In the genomic region with DNA sequence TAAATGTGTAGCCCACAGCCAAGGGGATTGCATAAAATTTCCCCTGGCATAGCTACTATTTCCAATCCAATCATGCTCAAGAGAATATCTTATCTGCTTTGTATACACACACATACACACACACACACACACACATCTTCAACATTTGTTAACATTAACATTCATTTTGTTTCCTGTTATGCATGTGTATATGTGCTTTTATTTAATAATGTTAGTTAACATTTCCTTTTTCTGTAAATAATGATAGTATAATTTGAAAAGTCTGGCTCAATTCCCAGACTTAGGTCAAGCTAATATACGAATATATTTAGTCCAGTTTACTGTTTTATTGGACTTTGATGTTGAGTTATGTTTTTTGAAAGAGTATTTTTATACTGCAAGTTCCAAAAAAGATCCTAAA, we compare ENCODE assay signal across 22 cellular contexts. TPM values are rescaled to one million over a fixed set of nuclear protein-coding genes. Genes with fewer than 3 reads are reported as not detected.
A peak's percentile ranks its signal among the peaks of the same experiment; 100 is the strongest.
DNase-seq lines count a peak whose midpoint lies in the region; ATAC-seq and TF ChIP-seq lines count a peak whose summit lies in the region.
"Had no signal": no experiment of that assay in that cellular context is flagged by ENCODE, and none has a peak within 500 bp of the region (broad histone marks: within the 10 kb centered on the region; RNA-seq: fewer than 3 reads in every experiment).

No MANE protein-coding gene starts in this region.

- peak; percentile 76 for ATAC-seq in IMR-90 (ENCODE audit: low read depth)
- ATAC-seq: A549 had no signal

- H3K27ac ChIP-seq in IMR-90 (ENCODE audit: insufficient read depth, low read length) (no peak overlapping the region), mesenchymal stem cell (ENCODE audit: low read length, poor library complexity, severe bottlenecking) (no peak overlapping the region)
- H3K27ac ChIP-seq: A549, C4-2B had no signal

- BruUV-seq in IMR-90 (replicated peaks; lab: Mats Ljungman, UMichigan) = no TSS peak

- H3K4me1 ChIP-seq in IMR-90 (ENCODE audit: control insufficient read depth, insufficient read depth, low read length) = no peaks in the 10 kb centered on the region
- no peaks in the 10 kb centered on the region for H3K4me1 ChIP-seq in adipocyte (ENCODE audit: control insufficient read depth, insufficient read depth, low read length)
- peaks cover 2% of the 10 kb centered on the region for H3K4me1 ChIP-seq in mesenchymal stem cell (ENCODE audit: control insufficient read depth, insufficient read depth, low read depth, low read length)
- H3K4me1 ChIP-seq: A549 had no signal

- no peak for TF ChIP-seq POLR2A in IMR-90 (IDR thresholded peaks at IDR 0.05; ENCODE audit: low read depth, low read length)

- no peak overlapping the region for H2AK9ac ChIP-seq in IMR-90 (replicated peaks; ENCODE audit: low read depth, low read length, poor library complexity)

- H3K14ac ChIP-seq in IMR-90 (replicated peaks; ENCODE audit: low read depth, low read length) (no peak overlapping the region), mesenchymal stem cell (ENCODE audit: low read length in 2 of 2) (no peak overlapping the region)

- no peak overlapping the region for H3K18ac ChIP-seq in IMR-90 (ENCODE audit: low read depth, low read length)
- H3K18ac ChIP-seq in mesenchymal stem cell (ENCODE audit: low read depth in 1 of 2, low read length in 2 of 2) = no peak overlapping the region

- H3K36me3 ChIP-seq in IMR-90 (ENCODE audit: control insufficient read depth, insufficient read depth, low read length) (no peaks in the 10 kb centered on the region), adipocyte (ENCODE audit: control insufficient read depth, insufficient read depth, low read length, severe bottlenecking) (no peaks in the 10 kb centered on the region), mesenchymal stem cell (ENCODE audit: control insufficient read depth in 1 of 2, insufficient read depth in 2 of 2, low read depth in 1 of 2, low read length in 2 of 2) (no peaks in the 10 kb centered on the region)

- H4K5ac ChIP-seq in IMR-90 (ENCODE audit: low read depth, low read length) = no peak overlapping the region

- H3K9me1 ChIP-seq in IMR-90 (ENCODE audit: insufficient read depth, low read length) = no peaks in the 10 kb centered on the region

- H3K79me1 ChIP-seq in IMR-90 (ENCODE audit: low read depth in 1 of 2, low read length in 2 of 2) (no peaks in the 10 kb centered on the region), mesenchymal stem cell (replicated peaks; ENCODE audit: low read length, poor library complexity, severe bottlenecking) (no peaks in the 10 kb centered on the region)

- H3K4me2 ChIP-seq in IMR-90 (ENCODE audit: low read depth, low read length) = no peak overlapping the region
- H3K4me2 ChIP-seq in mesenchymal stem cell (ENCODE audit: low read length, poor library complexity, severe bottlenecking) = no peak overlapping the region
- H3K4me2 ChIP-seq: A549 had no signal

- WGBS in IMR-90 (ENCODE audit: extremely low coverage in 2 of 2, insufficient read length in 1 of 2), 2 experiments = no CpG with 5 or more reads among the region's 1 CpG
- WGBS in mesenchymal stem cell = no CpG with 5 or more reads among the region's 1 CpG

- dilution Hi-C loops in IMR-90 (cut with HindIII; ENCODE audit: low sequenced_read_pairs, unreplicated experiment) = no loop called here

- no peak overlapping the region for H2AK5ac ChIP-seq in IMR-90 (ENCODE audit: low read depth, low read length)
- H2AK5ac ChIP-seq in mesenchymal stem cell (ENCODE audit: low read length, severe bottlenecking) = no peak overlapping the region

- no peak overlapping the region for H2BK20ac ChIP-seq in IMR-90 (ENCODE audit: low read depth, low read length)

- in situ Hi-C loops in IMR-90 (cut with MboI; ENCODE audit: low sequenced_read_pairs) (no loop called here), ACHN (cut with HindIII; ENCODE audit: low pct_ligation_motif_present, low pct_unique_long_range_greater_than_20kb, low sequenced_read_pairs) (no loop called here)

- H2BK5ac ChIP-seq in IMR-90 (ENCODE audit: low read depth, low read length, poor library complexity, severe bottlenecking) (no peak overlapping the region), mesenchymal stem cell (ENCODE audit: low read depth, low read length, poor library complexity, severe bottlenecking) (no peak overlapping the region)

- CTCF ChIA-PET in IMR-90 (lab: Yijun Ruan, JAX) = no interaction called here

- H3K56ac ChIP-seq in IMR-90 (ENCODE audit: extremely low read depth, insufficient read depth, low read length) = no peak overlapping the region

- H3K9me3 ChIP-seq in IMR-90 (ENCODE audit: control insufficient read depth, insufficient read depth, low read length) (peaks cover 3% of the 10 kb centered on the region; the same call in 1 of the 2 replicates), adipocyte (ENCODE audit: control insufficient read depth, low read length) (no peaks in the 10 kb centered on the region), mesenchymal stem cell (ENCODE audit: control insufficient read depth, low read length) (no peaks in the 10 kb centered on the region)
- H3K9me3 ChIP-seq: A549 had no signal

- H3K4me3 ChIP-seq in IMR-90 (ENCODE audit: insufficient read depth, low read depth, low read length) (no peak overlapping the region), adipocyte (ENCODE audit: low read length) (no peak overlapping the region), mesenchymal stem cell (ENCODE audit: insufficient read depth in 1 of 2, low read depth in 1 of 2, low read length in 2 of 2) (no peak overlapping the region)
- H3K4me3 ChIP-seq: A549 had no signal

- H3K4ac ChIP-seq in IMR-90 (ENCODE audit: low read depth, low read length) = no peak overlapping the region
- no peak overlapping the region for H3K4ac ChIP-seq in mesenchymal stem cell (ENCODE audit: low read depth in 1 of 2, low read length in 2 of 2)

- H3K9ac ChIP-seq in IMR-90 (ENCODE audit: low read depth, low read length) = no peak overlapping the region
- H3K9ac ChIP-seq in adipocyte (ENCODE audit: low read length) = no peak overlapping the region
- H3K9ac ChIP-seq in mesenchymal stem cell (ENCODE audit: low read length) = no peak overlapping the region

- H2BK15ac ChIP-seq in IMR-90 (ENCODE audit: low read depth, low read length) = no peak overlapping the region
- H2BK15ac ChIP-seq in mesenchymal stem cell (ENCODE audit: low read depth, poor library complexity, severe bottlenecking) = no peak overlapping the region

- H2BK120ac ChIP-seq in IMR-90 (ENCODE audit: low read depth, low read length) (no peak overlapping the region), mesenchymal stem cell (ENCODE audit: low read depth, low read length) (no peak overlapping the region)

- peak; percentile 62 for DNase-seq in IMR-90
- peak; percentile 43 for DNase-seq in adipocyte (ENCODE audit: low read depth)
- peak; percentile 53 for DNase-seq in fibroblast of peridontal ligament (ENCODE audit: extremely low read depth)
- peak; percentile 40 for DNase-seq in mesenchymal stem cell
- no peak for DNase-seq in activated CD8-positive, alpha-beta memory T cell treated with anti-CD3 and anti-CD28 coated beads, Interleukin-2, amount 50 U/mL, for 4 hours
- no peak for DNase-seq in activated T-cell treated with anti-CD3 and anti-CD28 coated beads, Interleukin-2, amount 50 U/mL, for 1 hour
- no peak for DNase-seq in ACHN
- DNase-seq in ecto neural progenitor cell (ENCODE audit: low spot score) = no peak
- DNase-seq: DMS 273 treated with DMSO at 0.1 percent for 48 hours, GF-D8, HFFc6, NCI-H187, NCI-H69, OCI-M1, RPMI8226, SIG-M5 had no signal

- intact Hi-C loops in IMR-90 (cut with micrococcal nuclease) = no loop called here

- POLR2A ChIA-PET in IMR-90 (lab: Charles Lee; ENCODE audit: unreplicated experiment) = no interaction called here

- H2AFZ ChIP-seq in IMR-90 (replicated peaks; ENCODE audit: low read length, poor library complexity) = no peak overlapping the region
- no peak overlapping the region for H2AFZ ChIP-seq in mesenchymal stem cell (ENCODE audit: low read depth, low read length)

- TF ChIP-seq RAD21 in IMR-90 (IDR thresholded peaks at IDR 0.05; ENCODE audit: low read length) = no peak

- TF ChIP-seq CTCF in IMR-90 (conservative IDR thresholded peaks at IDR 0.05; ENCODE audit: low read depth, low read length) = no peak

- H3K23ac ChIP-seq in IMR-90 (ENCODE audit: low read depth, low read length) = no peak overlapping the region
- H3K23ac ChIP-seq in mesenchymal stem cell (ENCODE audit: low read length in 2 of 2) = no peak overlapping the region

- no peaks in the 10 kb centered on the region; the same call in 1 of the 2 replicates for H3K27me3 ChIP-seq in IMR-90 (ENCODE audit: control insufficient read depth, insufficient read depth, low read length)
- H3K27me3 ChIP-seq in adipocyte (replicated peaks; ENCODE audit: control insufficient read depth, insufficient read depth, low read length) = no peaks in the 10 kb centered on the region
- no peaks in the 10 kb centered on the region for H3K27me3 ChIP-seq in mesenchymal stem cell (ENCODE audit: control insufficient read depth in 1 of 2, insufficient read depth in 1 of 2, low read length in 2 of 2)

- H2BK12ac ChIP-seq in mesenchymal stem cell (ENCODE audit: low read length in 2 of 2) = no peak overlapping the region

- no peak overlapping the region for H4K91ac ChIP-seq in IMR-90 (ENCODE audit: insufficient read depth, low read depth, low read length)
- no peak overlapping the region for H4K91ac ChIP-seq in mesenchymal stem cell (ENCODE audit: low read length)

- H4K8ac ChIP-seq in IMR-90 (ENCODE audit: low read depth in 2 of 2, low read length in 2 of 2) (no peak overlapping the region), mesenchymal stem cell (ENCODE audit: low read length) (no peak overlapping the region)

- no peaks in the 10 kb centered on the region for H4K20me1 ChIP-seq in IMR-90 (ENCODE audit: insufficient read depth, low read length)

TF ChIP-seq in IMR-90, 13 proteins besides CTCF, POLR2A, EP300 and RAD21:
- TF ChIP-seq, protein P1, sequence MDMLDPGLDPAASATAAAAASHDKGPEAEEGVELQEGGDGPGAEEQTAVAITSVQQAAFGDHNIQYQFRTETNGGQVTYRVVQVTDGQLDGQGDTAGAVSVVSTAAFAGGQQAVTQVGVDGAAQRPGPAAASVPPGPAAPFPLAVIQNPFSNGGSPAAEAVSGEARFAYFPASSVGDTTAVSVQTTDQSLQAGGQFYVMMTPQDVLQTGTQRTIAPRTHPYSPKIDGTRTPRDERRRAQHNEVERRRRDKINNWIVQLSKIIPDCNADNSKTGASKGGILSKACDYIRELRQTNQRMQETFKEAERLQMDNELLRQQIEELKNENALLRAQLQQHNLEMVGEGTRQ (IDR thresholded peaks at IDR 0.05; ENCODE audit: low read depth, low read length) = no peak
- TF ChIP-seq BHLHE40 (IDR thresholded peaks at IDR 0.05; ENCODE audit: low read depth, low read length) = no peak

RNA-seq across cellular contexts. Expression of gene DAOA, which starts 2.9 kb away (rescaled TPM):
- total RNA-seq in IMR-90 (2012; rRNA removed) = not detected in 2 replicates
- polyA plus RNA-seq in IMR-90 (2012; rRNA removed) = not detected in 2 replicates
- not detected in 2 replicates for polyA plus RNA-seq in IMR-90 (2012; cell fraction: cytosol; rRNA removed)
- not detected in 2 replicates for polyA plus RNA-seq in IMR-90 (2012; cell fraction: nucleus; rRNA removed; ENCODE audit: low replicate concordance)
- polyA plus RNA-seq in mesenchymal stem cell (2013, experiment 1 of 2) = not detected
- polyA plus RNA-seq in mesenchymal stem cell (2013, experiment 2 of 2) = not detected
- total RNA-seq: Daoy, H1, HFFc6, HT1080, LHCN-M2 had no signal
- polyA plus RNA-seq: A549, H1 had no signal

Comparison
In these comparisons a context has a peak if more than half of its experiments do, and no peak if none do; other contexts are left out.
1. DNase-seq: peak in IMR-90 (single experiment), adipocyte (single experiment), fibroblast of peridontal ligament (single experiment) and mesenchymal stem cell (single experiment); none in activated CD8-positive, alpha-beta memory T cell treated with anti-CD3 and anti-CD28 coated beads, Interleukin-2, amount 50 U/mL, for 4 hours (single experiment), activated T-cell treated with anti-CD3 and anti-CD28 coated beads, Interleukin-2, amount 50 U/mL, for 1 hour (single experiment), ACHN (single experiment) and ecto neural progenitor cell (single experiment).